Comparison of ENCODE assay signal across 1 cellular context in the genomic region with DNA sequence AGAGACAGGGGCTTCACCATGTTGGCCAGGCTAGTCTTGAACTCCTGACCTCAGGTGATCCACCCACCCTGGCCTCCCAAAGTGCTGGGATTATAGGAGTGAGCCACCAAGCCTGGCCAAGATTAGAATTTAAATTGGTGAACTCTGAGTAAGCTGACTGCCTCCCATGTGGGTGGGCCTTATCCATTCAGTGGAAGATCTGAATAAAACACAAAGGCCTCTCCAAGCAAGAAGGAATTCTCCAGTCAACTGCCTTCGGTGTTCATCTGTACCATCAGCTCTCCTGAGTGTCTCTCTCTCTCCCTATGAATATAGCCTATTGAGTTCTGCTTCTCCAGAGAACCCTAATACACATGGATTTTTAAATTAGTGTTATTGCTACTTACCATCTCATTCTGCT.
TF ChIP-seq lines count a peak whose summit lies in the region.

No MANE protein-coding gene starts in this region.

TF ChIP-seq in endothelial cell of umbilical vein, 7 proteins besides CTCF, POLR2A, EP300 and RAD21:
- TF ChIP-seq EZH2 (IDR thresholded peaks at IDR 0.05; ENCODE audit: borderline replicate concordance, low read depth, low read length, severe bottlenecking), result no peak
- TF ChIP-seq GATA2 (IDR thresholded peaks at IDR 0.05; ENCODE audit: insufficient read depth, insufficient read length, low read depth, low read length), result no peak
- no peak for TF ChIP-seq POLR2AphosphoS5 (IDR thresholded peaks at IDR 0.05; ENCODE audit: insufficient read depth, low read depth, low read length)
- no peak for TF ChIP-seq JUN (IDR thresholded peaks at IDR 0.05; ENCODE audit: borderline replicate concordance, insufficient read depth, insufficient read length, low read depth)
- no peak for TF ChIP-seq MYC (IDR thresholded peaks at IDR 0.05; ENCODE audit: low read depth, low read length)
- no peak for TF ChIP-seq FOS (IDR thresholded peaks at IDR 0.05; ENCODE audit: borderline replicate concordance, insufficient read depth, low read length)
- TF ChIP-seq, protein P1, sequence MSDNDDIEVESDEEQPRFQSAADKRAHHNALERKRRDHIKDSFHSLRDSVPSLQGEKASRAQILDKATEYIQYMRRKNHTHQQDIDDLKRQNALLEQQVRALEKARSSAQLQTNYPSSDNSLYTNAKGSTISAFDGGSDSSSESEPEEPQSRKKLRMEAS (IDR thresholded peaks at IDR 0.05; ENCODE audit: insufficient read depth, insufficient read length), result no peak
